Comparison of ENCODE assay signal across 9 cellular contexts in the genomic region with DNA sequence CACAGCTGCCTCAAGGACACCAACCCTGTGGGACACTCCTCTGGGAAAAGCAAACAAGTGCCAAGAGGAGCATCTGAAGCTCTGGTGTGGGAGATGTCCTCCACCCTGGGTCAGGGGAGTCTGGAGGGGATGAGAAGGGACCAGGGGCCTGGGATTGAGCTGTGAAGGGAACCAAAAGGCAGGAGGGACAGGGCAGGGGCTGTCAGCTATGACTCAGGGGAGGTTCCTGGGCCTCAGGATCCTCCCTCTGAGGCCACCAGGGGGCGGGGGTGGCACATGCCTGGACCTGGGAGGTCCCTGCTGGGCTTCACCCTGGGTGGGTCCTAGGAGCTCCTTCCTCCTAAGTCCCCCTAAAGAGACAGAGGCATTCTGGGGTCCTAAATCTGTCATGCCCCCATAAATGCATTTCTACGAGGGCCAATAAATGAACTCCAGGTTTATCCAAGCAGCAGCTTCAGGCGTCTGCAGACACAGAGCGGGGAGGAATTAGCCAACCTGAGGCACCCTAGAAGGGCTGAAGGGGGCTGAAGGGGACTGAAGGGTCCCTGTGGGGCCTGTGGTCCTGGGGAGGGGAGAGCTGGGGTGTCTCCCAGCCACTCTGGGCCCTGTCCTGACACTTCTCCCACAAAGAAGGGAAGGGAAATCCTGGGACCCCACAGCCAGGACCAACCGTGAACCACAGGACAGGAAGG. TPM values are rescaled to one million over a fixed set of nuclear protein-coding genes. Genes with fewer than 3 reads are reported as not detected.
A peak's percentile ranks its signal among the peaks of the same experiment; 100 is the strongest.
DNase-seq lines count a peak whose midpoint lies in the region; ATAC-seq and TF ChIP-seq lines count a peak whose summit lies in the region.
"Had no signal": no experiment of that assay in that cellular context is flagged by ENCODE, and none has a peak within 500 bp of the region (broad histone marks: within the 10 kb centered on the region; RNA-seq: fewer than 3 reads in every experiment).

No MANE protein-coding gene starts in this region.

- no TSS peak for BruUV-seq in IMR-90 (replicated peaks; lab: Mats Ljungman, UMichigan)

- H3K9ac ChIP-seq in IMR-90 (ENCODE audit: low read depth, low read length): no peak overlapping the region

- TF ChIP-seq CTCF in IMR-90 (conservative IDR thresholded peaks at IDR 0.05; ENCODE audit: low read depth, low read length): peak; percentile 46

- H3K9me3 ChIP-seq in CD8-positive, alpha-beta memory T cell (ENCODE audit: low read length): no peaks in the 10 kb centered on the region
- H3K9me3 ChIP-seq in IMR-90 (ENCODE audit: control insufficient read depth, insufficient read depth, low read length): no peaks in the 10 kb centered on the region

- peak; percentile 37; the same call in 1 of the 2 replicates for TF ChIP-seq RAD21 in IMR-90 (IDR thresholded peaks at IDR 0.05; ENCODE audit: low read length)

- no peak for TF ChIP-seq POLR2A in IMR-90 (IDR thresholded peaks at IDR 0.05; ENCODE audit: low read depth, low read length)

- dilution Hi-C loops in IMR-90 (cut with HindIII; ENCODE audit: low sequenced_read_pairs, unreplicated experiment): no loop called here

- H3K14ac ChIP-seq in IMR-90 (replicated peaks; ENCODE audit: low read depth, low read length): no peak overlapping the region

- H2AFZ ChIP-seq in IMR-90 (replicated peaks; ENCODE audit: low read length, poor library complexity): no peak overlapping the region

- POLR2A ChIA-PET in CD8-positive, alpha-beta memory T cell (lab: Charles Lee): interaction anchor here (0.7 to 0.8 kb wide), 2 partner anchors 10 to 37 kb away, joined by 3 to 4 read pairs; no protein-coding TSS in a partner anchor
- POLR2A ChIA-PET in IMR-90 (lab: Charles Lee; ENCODE audit: unreplicated experiment): no interaction called here

- H2BK5ac ChIP-seq in IMR-90 (ENCODE audit: low read depth, low read length, poor library complexity, severe bottlenecking): no peak overlapping the region

- H3K18ac ChIP-seq in IMR-90 (ENCODE audit: low read depth, low read length): no peak overlapping the region

- H4K5ac ChIP-seq in IMR-90 (ENCODE audit: low read depth, low read length): no peak overlapping the region

- H2BK120ac ChIP-seq in IMR-90 (ENCODE audit: low read depth, low read length): no peak overlapping the region

- peaks cover 0 to 2% (median 0%) of the 10 kb centered on the region in 3 donors for H3K36me3 Mint-ChIP-seq in CD8-positive, alpha-beta memory T cell
- H3K36me3 Mint-ChIP-seq in activated T-cell treated with anti-CD3 and anti-CD28 coated beads, Interleukin-2, amount 50 U/mL, for 72 hours (ENCODE audit: insufficient read depth in 2 of 2): no peaks in the 10 kb centered on the region

- no peaks in the 10 kb centered on the region for H3K36me3 ChIP-seq in CD8-positive, alpha-beta memory T cell (ENCODE audit: insufficient read depth, low read length)
- H3K36me3 ChIP-seq in IMR-90 (ENCODE audit: control insufficient read depth, insufficient read depth, low read length): no peaks in the 10 kb centered on the region

- no peak overlapping the region for H3K4ac ChIP-seq in IMR-90 (ENCODE audit: low read depth, low read length)

- no peak overlapping the region for H3K56ac ChIP-seq in IMR-90 (ENCODE audit: extremely low read depth, insufficient read depth, low read length)

- H2BK20ac ChIP-seq in IMR-90 (ENCODE audit: low read depth, low read length): no peak overlapping the region

- no peak overlapping the region for H3K4me2 ChIP-seq in IMR-90 (ENCODE audit: low read depth, low read length)

- no peaks in the 10 kb centered on the region for H4K20me1 ChIP-seq in IMR-90 (ENCODE audit: insufficient read depth, low read length)

- CTCF ChIA-PET in CD8-positive, alpha-beta memory T cell (lab: Charles Lee): interaction anchor here (0.6 to 6.5 kb wide), 29 partner anchors 10 to 147 kb away, joined by 3 to 46 read pairs (median 5); no protein-coding TSS in a partner anchor
- CTCF ChIA-PET in IMR-90 (lab: Yijun Ruan, JAX): interaction anchor here (1.2 kb wide), 1 partner anchor 28 kb away, joined by 4 read pairs; no protein-coding TSS in a partner anchor

- no peaks in the 10 kb centered on the region for H3K9me3 Mint-ChIP-seq in CD8-positive, alpha-beta memory T cell
- H3K9me3 Mint-ChIP-seq in activated T-cell treated with anti-CD3 and anti-CD28 coated beads, Interleukin-2, amount 50 U/mL, for 72 hours: no peaks in the 10 kb centered on the region
- H3K9me3 Mint-ChIP-seq: IgD-negative memory B cell had no signal

- H3K9me1 ChIP-seq in IMR-90 (ENCODE audit: insufficient read depth, low read length): no peaks in the 10 kb centered on the region

- H3K27me3 ChIP-seq in CD8-positive, alpha-beta memory T cell (ENCODE audit: insufficient read depth, low read length, poor library complexity, severe bottlenecking): no peaks in the 10 kb centered on the region
- peaks cover 10% of the 10 kb centered on the region for H3K27me3 ChIP-seq in IMR-90 (ENCODE audit: control insufficient read depth, insufficient read depth, low read length)

- H2BK15ac ChIP-seq in IMR-90 (ENCODE audit: low read depth, low read length): no peak overlapping the region

- no peak overlapping the region for H4K8ac ChIP-seq in IMR-90 (ENCODE audit: low read depth in 2 of 2, low read length in 2 of 2)

- H3K23ac ChIP-seq in IMR-90 (ENCODE audit: low read depth, low read length): no peak overlapping the region

- H3K79me1 ChIP-seq in IMR-90 (ENCODE audit: low read depth in 1 of 2, low read length in 2 of 2): no peaks in the 10 kb centered on the region

- peaks cover 0 to 2% of the 10 kb centered on the region in 2 donors for H3K27me3 Mint-ChIP-seq in CD8-positive, alpha-beta memory T cell
- peaks cover 6% of the 10 kb centered on the region for H3K27me3 Mint-ChIP-seq in activated T-cell treated with anti-CD3 and anti-CD28 coated beads, Interleukin-2, amount 50 U/mL, for 72 hours (ENCODE audit: low read depth)

- DNase-seq in CD8-positive, alpha-beta memory T cell: peak; percentile 5 to 65 (median 21)
- no peak for DNase-seq in IMR-90
- peak; percentile 33 to 37 for DNase-seq in activated T-cell treated with anti-CD3 and anti-CD28 coated beads, Interleukin-2, amount 50 U/mL, for 72 hours
- DNase-seq in lung microvascular endothelial cell (ENCODE audit: low read depth in 2 of 2): peak; percentile 10 to 25
- DNase-seq in 8988T: no peak
- DNase-seq in NCI-H748 treated with DMSO at 0.1 percent for 48 hours (lab: John Stamatoyannopoulos, UW): no peak
- no peak for DNase-seq in SIG-M5 treated with dmso at 0.1 percent for 504 hours (lab: John Stamatoyannopoulos, UW; ENCODE audit: unreplicated experiment)

- intact Hi-C loops in IMR-90 (cut with micrococcal nuclease): no loop called here

- no peak overlapping the region for H4K91ac ChIP-seq in IMR-90 (ENCODE audit: insufficient read depth, low read depth, low read length)

- H3K27ac Mint-ChIP-seq in CD8-positive, alpha-beta memory T cell: peak overlapping the region in 4 of 8 donors; percentile 42 to 74 (median 64)
- no peak overlapping the region for H3K27ac Mint-ChIP-seq in activated T-cell treated with anti-CD3 and anti-CD28 coated beads, Interleukin-2, amount 50 U/mL, for 72 hours

- in situ Hi-C loops in IMR-90 (cut with MboI; ENCODE audit: low sequenced_read_pairs): loop anchor here (10.0 kb wide), 1 partner anchor 269 kb away; no protein-coding TSS in a partner anchor

- no peaks in the 10 kb centered on the region for H3K4me1 ChIP-seq in CD8-positive, alpha-beta memory T cell (ENCODE audit: insufficient read depth, low read length)
- no peaks in the 10 kb centered on the region for H3K4me1 ChIP-seq in IMR-90 (ENCODE audit: control insufficient read depth, insufficient read depth, low read length)

- H3K4me1 Mint-ChIP-seq in CD8-positive, alpha-beta memory T cell: peaks cover 14 to 31% (median 17%) of the 10 kb centered on the region in 3 donors
- peaks cover 6% of the 10 kb centered on the region for H3K4me1 Mint-ChIP-seq in activated T-cell treated with anti-CD3 and anti-CD28 coated beads, Interleukin-2, amount 50 U/mL, for 72 hours (ENCODE audit: low read depth)

- ATAC-seq in IMR-90 (ENCODE audit: low read depth) (peak; percentile 74), GM19328 (IDR thresholded peaks at IDR 0.05; ENCODE audit: unreplicated experiment) (no peak)
- peak; percentile 56 to 62 for ATAC-seq in activated T-cell treated with anti-CD3 and anti-CD28 coated beads, Interleukin-2, amount 50 U/mL, for 72 hours (replicated peaks in 1 of 2)

- no peak overlapping the region for H3K4me3 Mint-ChIP-seq in CD8-positive, alpha-beta memory T cell
- no peak overlapping the region for H3K4me3 Mint-ChIP-seq in activated T-cell treated with anti-CD3 and anti-CD28 coated beads, Interleukin-2, amount 50 U/mL, for 72 hours

- WGBS in IMR-90 (ENCODE audit: extremely low coverage in 2 of 2, insufficient read length in 1 of 2), 2 experiments: no CpG with 5 or more reads among the region's 5 CpGs

- H2AK9ac ChIP-seq in IMR-90 (replicated peaks; ENCODE audit: low read depth, low read length, poor library complexity): no peak overlapping the region

- H2AK5ac ChIP-seq in IMR-90 (ENCODE audit: low read depth, low read length): no peak overlapping the region

- no peak overlapping the region for H3K4me3 ChIP-seq in CD8-positive, alpha-beta memory T cell (ENCODE audit: low read length)
- no peak overlapping the region for H3K4me3 ChIP-seq in IMR-90 (ENCODE audit: insufficient read depth, low read depth, low read length)

- no peak overlapping the region for H3K27ac ChIP-seq in CD8-positive, alpha-beta memory T cell (ENCODE audit: low read depth, low read length)
- H3K27ac ChIP-seq in IMR-90 (ENCODE audit: insufficient read depth, low read length): no peak overlapping the region

TF ChIP-seq in IMR-90, 13 proteins besides CTCF, POLR2A, EP300 and RAD21:
- no peak for TF ChIP-seq MXI1 (IDR thresholded peaks at IDR 0.05; ENCODE audit: borderline replicate concordance, low read depth, low read length)
- TF ChIP-seq SMC3 (IDR thresholded peaks at IDR 0.05; ENCODE audit: low read depth, low read length): peak; percentile 36; the same call in 1 of the 2 replicates
TF ChIP-seq in IMR-90: peak in this region for 1.

RNA-seq across cellular contexts. Expression of gene IGLL5, which starts 31.9 kb away (rescaled TPM):
- not detected for total RNA-seq in CD8-positive, alpha-beta memory T cell
- not detected for polyA plus RNA-seq in CD8-positive, alpha-beta memory T cell
- total RNA-seq in IMR-90 (2012; rRNA removed): not detected in 2 replicates
- not detected in 2 replicates for polyA plus RNA-seq in IMR-90 (2012; rRNA removed)
- not detected in 2 replicates for polyA plus RNA-seq in IMR-90 (2012; cell fraction: cytosol; rRNA removed)
- polyA plus RNA-seq in IMR-90 (2012; cell fraction: nucleus; rRNA removed; ENCODE audit: low replicate concordance): not detected in 2 replicates
- total RNA-seq in activated T-cell treated with anti-CD3 and anti-CD28 coated beads, Interleukin-2, amount 50 U/mL, for 72 hours: not detected
- total RNA-seq in lung microvascular endothelial cell: not detected in 2 replicates

Comparison
In these comparisons a context has a peak if more than half of its experiments do, and no peak if none do; other contexts are left out.
1. DNase-seq: peak in CD8-positive, alpha-beta memory T cell (5 of 5), activated T-cell treated with anti-CD3 and anti-CD28 coated beads, Interleukin-2, amount 50 U/mL, for 72 hours (2 of 2) and lung microvascular endothelial cell (2 of 2); none in IMR-90 (single experiment), 8988T (single experiment), NCI-H748 treated with DMSO at 0.1 percent for 48 hours (single experiment) and SIG-M5 treated with dmso at 0.1 percent for 504 hours (single experiment).